23 cellular contexts compared by ENCODE assay signal in the genomic region with DNA sequence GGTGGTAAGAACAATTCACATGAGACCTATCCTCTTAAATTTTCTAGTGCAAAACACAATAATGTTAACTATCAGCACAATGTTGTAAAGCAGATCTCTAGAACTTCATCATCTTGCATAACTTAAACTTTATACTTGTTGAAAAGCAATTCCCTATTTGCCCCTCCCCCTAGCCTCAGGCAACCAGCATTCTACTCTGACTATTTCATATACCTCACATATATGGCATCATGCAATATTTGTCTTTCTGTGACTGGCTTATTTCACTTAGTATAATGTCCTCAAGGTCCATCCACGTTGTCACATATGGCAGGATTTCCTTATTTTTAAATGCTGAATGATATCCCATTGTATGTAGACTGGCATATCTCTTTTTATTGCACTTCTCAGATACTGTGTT.
"Had no signal": no experiment of that assay in that cellular context is flagged by ENCODE, and none has a peak within 500 bp of the region (broad histone marks: within the 10 kb centered on the region; RNA-seq: fewer than 3 reads in every experiment).

No MANE protein-coding gene starts in this region.

- H3K27ac ChIP-seq: stomach, suprapubic skin, testis, thoracic aorta, thyroid gland, tibial artery, tibial nerve, transverse colon, upper lobe of left lung, upper lobe of right lung, uterus, vagina had no signal

- H3K9me3 ChIP-seq: testis, thoracic aorta, thyroid gland, tibial artery, uterus, vagina had no signal

- H3K4me1 ChIP-seq: stomach, suprapubic skin, testis, thyroid gland, tibial artery, tibial nerve, transverse colon, upper lobe of left lung, upper lobe of right lung, uterus, vagina had no signal

- DNase-seq: stimulated activated CD4-positive, alpha-beta T cell treated with anti-CD3 and anti-CD28 coated beads, Interleukin-2, amount 100 ng/mL, for 48 hours; stimulated activated CD4-positive, alpha-beta T cell treated with anti-CD3 and anti-CD28 coated beads, Interleukin-4, amount 100 ng/mL, for 1 hour; stimulated activated CD4-positive, alpha-beta T cell treated with anti-CD3 and anti-CD28 coated beads, Interleukin-4, amount 100 ng/mL, for 24 hours; stimulated activated CD4-positive, alpha-beta T cell treated with anti-CD3 and anti-CD28 coated beads, Interleukin-4, amount 100 ng/mL, for 4 hours; stimulated activated CD8-positive, alpha-beta memory T cell treated with anti-CD3 and anti-CD28 coated beads, Interleukin-4, amount 100 ng/mL, for 48 hours; stimulated activated naive B cell treated with anti-CD40 and anti-IgM and Interleukin-4, amounts not matched to agents 10 μg/mL and 1 μg/mL and 100 μg/mL, for 72 hours; stimulated activated naive CD4-positive, alpha-beta T cell; stimulated activated naive CD4-positive, alpha-beta T cell treated with Interleukin-2 at 50 U/mL for 16 hours; stimulated activated naive CD8-positive, alpha-beta T cell treated with anti-CD3 and anti-CD28 coated beads, Interleukin-15, amount 100 ng/mL, for 72 hours; stimulated activated naive CD8-positive, alpha-beta T cell treated with anti-CD3 and anti-CD28 coated beads, Interleukin-15, Interleukin-2, amounts not matched to agents 100 U/mL and 50 U/mL, for 24 hours; stomach; substantia nigra; testis; thyroid gland; tibial artery; transverse colon; upper lobe of left lung; upper lobe of right lung; uterus had no signal

- H3K4me3 ChIP-seq: stomach, suprapubic skin, testis, thoracic aorta, thyroid gland, tibial artery, tibial nerve, transverse colon, upper lobe of left lung, upper lobe of right lung, uterus, vagina had no signal

- H3K36me3 ChIP-seq: stomach, suprapubic skin, thoracic aorta, thyroid gland, tibial artery, tibial nerve, transverse colon, upper lobe of left lung, upper lobe of right lung, uterus, vagina had no signal

- H3K27me3 ChIP-seq: stomach, suprapubic skin, testis, thyroid gland, tibial artery, tibial nerve, transverse colon, upper lobe of left lung, upper lobe of right lung, uterus, vagina had no signal
